9 cellular contexts compared by ENCODE assay signal in the genomic region with DNA sequence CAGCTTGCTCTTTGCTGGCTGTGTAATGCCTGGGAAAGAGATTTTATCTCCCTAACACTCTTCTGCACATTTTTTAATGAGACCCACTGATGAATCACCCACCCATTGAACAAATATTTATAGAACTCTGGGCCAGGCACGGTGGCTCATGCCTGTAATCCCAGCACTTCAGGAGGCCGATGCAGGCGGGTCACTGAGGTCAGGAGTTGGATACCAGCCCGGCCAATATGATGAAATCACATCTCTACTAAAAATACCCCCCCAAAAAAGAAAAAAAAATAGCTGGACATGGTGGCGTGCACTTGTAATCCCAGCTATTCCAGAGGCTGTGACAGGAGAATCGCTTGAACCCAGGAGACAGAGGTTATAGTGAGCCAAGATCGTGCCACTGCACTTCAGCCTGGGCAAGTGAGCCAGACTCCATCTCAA.
DNase-seq lines count a peak whose midpoint lies in the region; ATAC-seq and TF ChIP-seq lines count a peak whose summit lies in the region.
"Had no signal": no experiment of that assay in that cellular context is flagged by ENCODE, and none has a peak within 500 bp of the region (broad histone marks: within the 10 kb centered on the region; RNA-seq: fewer than 3 reads in every experiment).

No MANE protein-coding gene starts in this region.

- DNase-seq in HCEC 1CT: peak; percentile 95
- peak; percentile 91 for DNase-seq in brain microvascular endothelial cell
- DNase-seq in iris pigment epithelial cell (ENCODE audit: low read depth): peak; percentile 81
- peak; percentile 60 for DNase-seq in stomach
- no peak for DNase-seq in activated T-helper 2 cell treated with anti-CD3 and anti-CD28 coated beads, Interferon-gamma antibody, Interleukin-2, Interleukin-4, amounts not matched to agents 10 μg/mL and 5 μg/mL and 100 μg/mL, durations not matched to agents 14 hours and 24 hours and 36 hours (ENCODE audit: low spot score)
- DNase-seq in NCI-H524 treated with DMSO at 0.1 percent for 48 hours (lab: John Stamatoyannopoulos, UW): no peak
- no peak for DNase-seq in spleen
- DNase-seq: NCI-H1694 treated with DMSO at 0.1 percent for 48 hours had no signal

- no peak overlapping the region for H3K4me3 Mint-ChIP-seq in activated T-helper 2 cell treated with anti-CD3 and anti-CD28 coated beads, Interferon-gamma antibody, Interleukin-2, Interleukin-4, amounts not matched to agents 10 μg/mL and 5 μg/mL and 100 μg/mL, durations not matched to agents 14 hours and 24 hours and 36 hours (ENCODE audit: low read depth)

- no peaks in the 10 kb centered on the region for H3K36me3 ChIP-seq in brain microvascular endothelial cell (replicated peaks)
- no peaks in the 10 kb centered on the region for H3K36me3 ChIP-seq in stomach
- no peaks in the 10 kb centered on the region for H3K36me3 ChIP-seq in spleen

- H3K4me1 ChIP-seq in stomach (peaks cover 5 to 73% (median 49%) of the 10 kb centered on the region in 4 donors), spleen (peaks cover 15 to 68% (median 38%) of the 10 kb centered on the region in 6 donors)

- H3K9me3 Mint-ChIP-seq in activated T-helper 2 cell treated with anti-CD3 and anti-CD28 coated beads, Interferon-gamma antibody, Interleukin-2, Interleukin-4, amounts not matched to agents 10 μg/mL and 5 μg/mL and 100 μg/mL, durations not matched to agents 14 hours and 24 hours and 36 hours: no peaks in the 10 kb centered on the region

- in situ Hi-C loops in brain microvascular endothelial cell (cut with HindIII; ENCODE audit: low pct_ligation_motif_present, low sequenced_read_pairs): no loop called here

- no peaks in the 10 kb centered on the region for H3K27me3 ChIP-seq in brain microvascular endothelial cell (replicated peaks)
- no peaks in the 10 kb centered on the region for H3K27me3 ChIP-seq in stomach
- peaks cover 0 to 15% (median 0%) of the 10 kb centered on the region in 7 donors for H3K27me3 ChIP-seq in spleen (replicated peaks in 1 of 7)

- WGBS in stomach, 5 donors: 29 to 36% (median 32%) methylated on average over 7 of the region's 7 CpGs
- 58 to 74% (median 65%) methylated on average over 7 of the region's 7 CpGs for WGBS in spleen, 5 donors

- TF ChIP-seq CTCF in brain microvascular endothelial cell (IDR thresholded peaks at IDR 0.05; ENCODE audit: low read depth, low read length, missing control alignments) (no peak), stomach (IDR thresholded peaks at IDR 0.05) (no peak), spleen (IDR thresholded peaks at IDR 0.05 in 8 of 11, conservative IDR thresholded peaks at IDR 0.05 in 3 of 11) (no peak)

- ATAC-seq in HG02571 (IDR thresholded peaks at IDR 0.05; ENCODE audit: unreplicated experiment): no peak

- H3K27me3 Mint-ChIP-seq in activated T-helper 2 cell treated with anti-CD3 and anti-CD28 coated beads, Interferon-gamma antibody, Interleukin-2, Interleukin-4, amounts not matched to agents 10 μg/mL and 5 μg/mL and 100 μg/mL, durations not matched to agents 14 hours and 24 hours and 36 hours (ENCODE audit: low read depth): peaks cover 44% of the 10 kb centered on the region

- peak overlapping the region; percentile 74 for H3K27ac ChIP-seq in brain microvascular endothelial cell
- H3K27ac ChIP-seq in stomach: peak overlapping the region in 2 of 5 donors; percentile 44 to 75
- peak overlapping the region in 1 of 8 donors; percentile 87 for H3K27ac ChIP-seq in spleen

- no peaks in the 10 kb centered on the region for H3K9me3 ChIP-seq in stomach
- H3K9me3 ChIP-seq in spleen: no peaks in the 10 kb centered on the region

- intact Hi-C loops in stomach (cut with DNase I; ENCODE audit: low total_unique reads) (no loop called here), spleen (cut with DNase I; ENCODE audit: low total_unique reads) (no loop called here)
- intact Hi-C loops in activated T-helper 2 cell treated with anti-CD3 and anti-CD28 coated beads, Interferon-gamma antibody, Interleukin-2, Interleukin-4, amounts not matched to agents 10 μg/mL and 5 μg/mL and 100 μg/mL, durations not matched to agents 14 hours and 24 hours and 36 hours (cut with micrococcal nuclease): no loop called here

- TF ChIP-seq POLR2A in stomach (IDR thresholded peaks at IDR 0.05) (no peak), spleen (IDR thresholded peaks at IDR 0.05) (no peak)

- H3K27ac Mint-ChIP-seq in activated T-helper 2 cell treated with anti-CD3 and anti-CD28 coated beads, Interferon-gamma antibody, Interleukin-2, Interleukin-4, amounts not matched to agents 10 μg/mL and 5 μg/mL and 100 μg/mL, durations not matched to agents 14 hours and 24 hours and 36 hours: no peak overlapping the region

- H3K36me3 Mint-ChIP-seq in activated T-helper 2 cell treated with anti-CD3 and anti-CD28 coated beads, Interferon-gamma antibody, Interleukin-2, Interleukin-4, amounts not matched to agents 10 μg/mL and 5 μg/mL and 100 μg/mL, durations not matched to agents 14 hours and 24 hours and 36 hours (ENCODE audit: low read depth): no peaks in the 10 kb centered on the region

- H3K4me1 Mint-ChIP-seq in activated T-helper 2 cell treated with anti-CD3 and anti-CD28 coated beads, Interferon-gamma antibody, Interleukin-2, Interleukin-4, amounts not matched to agents 10 μg/mL and 5 μg/mL and 100 μg/mL, durations not matched to agents 14 hours and 24 hours and 36 hours (ENCODE audit: low read depth): no peaks in the 10 kb centered on the region

- no peak for TF ChIP-seq EP300 in stomach (IDR thresholded peaks at IDR 0.05)

- H3K4me3 ChIP-seq in brain microvascular endothelial cell (ENCODE audit: low read depth, low read length): no peak overlapping the region
- H3K4me3 ChIP-seq in stomach: no peak overlapping the region
- no peak overlapping the region for H3K4me3 ChIP-seq in spleen

Comparison
In these comparisons a context has a peak if more than half of its experiments do, and no peak if none do; other contexts are left out.
1. DNase-seq: peak in HCEC 1CT (single experiment), brain microvascular endothelial cell (single experiment), iris pigment epithelial cell (single experiment) and stomach (single experiment); none in activated T-helper 2 cell treated with anti-CD3 and anti-CD28 coated beads, Interferon-gamma antibody, Interleukin-2, Interleukin-4, amounts not matched to agents 10 μg/mL and 5 μg/mL and 100 μg/mL, durations not matched to agents 14 hours and 24 hours and 36 hours (single experiment), NCI-H524 treated with DMSO at 0.1 percent for 48 hours (single experiment) and spleen (single experiment).